11 cellular contexts compared by ENCODE assay signal in the genomic region with DNA sequence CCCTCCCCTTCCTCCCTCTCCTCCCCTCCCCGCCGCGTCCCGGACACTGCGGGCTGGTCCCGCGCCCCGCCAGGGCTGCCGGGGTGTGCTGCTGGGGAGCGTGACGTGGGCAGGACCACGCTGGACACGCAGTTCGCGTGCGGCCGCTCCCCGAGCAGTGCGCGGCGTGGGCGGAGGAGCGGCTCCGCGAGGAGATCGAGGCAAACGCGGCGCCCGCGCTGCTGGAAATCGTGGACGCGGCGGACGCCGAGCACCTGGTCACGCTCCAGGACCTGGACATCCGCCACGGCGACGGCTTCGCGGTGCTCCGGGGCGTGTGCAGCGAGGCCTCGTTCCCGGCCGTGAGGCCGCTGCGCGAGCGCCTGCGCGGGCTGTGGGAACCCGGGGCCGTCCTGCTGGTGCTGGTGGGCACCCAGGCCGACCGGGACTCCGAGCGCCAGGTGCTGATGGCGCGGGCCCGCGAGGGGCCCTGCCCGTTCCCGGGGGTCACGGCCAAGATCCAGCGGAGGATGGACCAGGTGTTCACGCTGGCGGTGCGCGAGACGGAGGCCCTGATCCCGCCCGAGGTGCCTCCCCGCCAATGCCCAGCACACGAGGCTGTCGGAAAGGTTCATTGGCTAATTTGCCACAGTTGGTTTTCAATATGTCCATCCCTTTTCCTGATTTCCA.
DNase-seq lines count a peak whose midpoint lies in the region; ATAC-seq and TF ChIP-seq lines count a peak whose summit lies in the region.
"Had no signal": no experiment of that assay in that cellular context is flagged by ENCODE, and none has a peak within 500 bp of the region (broad histone marks: within the 10 kb centered on the region; RNA-seq: fewer than 3 reads in every experiment).

No MANE protein-coding gene starts in this region.

- CTCF ChIA-PET in AG04450 (lab: Charles Lee): interaction anchor here (1.2 kb wide), 1 partner anchor 74 kb away, joined by 4 read pairs; no protein-coding TSS in a partner anchor
- CTCF ChIA-PET in activated CD4-positive, alpha-beta T cell treated with anti-CD3 and anti-CD28 coated beads for 36 hours (lab: Charles Lee): interaction anchor here (1.0 kb wide), 1 partner anchor 184 kb away, joined by 5 read pairs; no protein-coding TSS in a partner anchor

- DNase-seq in AG04450 (ENCODE audit: low read depth, low spot score): no peak
- DNase-seq in RWPE2 (ENCODE audit: low spot score): peak; percentile 61
- DNase-seq in glomerular visceral epithelial cell (ENCODE audit: extremely low spot score): peak; percentile 50
- DNase-seq in osteoblast (ENCODE audit: insufficient read length, low spot score, missing footprints): no peak
- no peak for DNase-seq in activated CD4-positive, alpha-beta T cell treated with anti-CD3 and anti-CD28 coated beads for 36 hours
- DNase-seq in T-helper 9 cell: no peak
- no peak for DNase-seq in natural killer cell
- DNase-seq: Caco-2, occipital lobe had no signal

- ATAC-seq in RWPE2 (ENCODE audit: low read depth): peak; percentile 20; the same call in 1 of the 3 replicates
- no peak for ATAC-seq in GM21526 (IDR thresholded peaks at IDR 0.05; ENCODE audit: low FRiP score, unreplicated experiment)
- ATAC-seq in activated CD4-positive, alpha-beta T cell treated with anti-CD3 and anti-CD28 coated beads for 36 hours: no peak
- ATAC-seq in natural killer cell: no peak

- H3K4me1 ChIP-seq in RWPE2 (ENCODE audit: insufficient read depth, poor library complexity, severe bottlenecking) (no peaks in the 10 kb centered on the region), osteoblast (ENCODE audit: insufficient read depth, low read length) (peaks cover 3% of the 10 kb centered on the region)
- H3K4me1 ChIP-seq: Caco-2 had no signal

- peak overlapping the region; percentile 76 for H2AFZ ChIP-seq in osteoblast (ENCODE audit: low read length)

- H4K20me1 ChIP-seq in osteoblast (ENCODE audit: insufficient read depth, low read length): no peaks in the 10 kb centered on the region

- peaks cover 3% of the 10 kb centered on the region for H3K36me3 Mint-ChIP-seq in activated CD4-positive, alpha-beta T cell treated with anti-CD3 and anti-CD28 coated beads for 36 hours (ENCODE audit: low read depth)
- peaks cover 13% of the 10 kb centered on the region for H3K36me3 Mint-ChIP-seq in natural killer cell

- H3K4me1 Mint-ChIP-seq in activated CD4-positive, alpha-beta T cell treated with anti-CD3 and anti-CD28 coated beads for 36 hours: no peaks in the 10 kb centered on the region
- H3K4me1 Mint-ChIP-seq in natural killer cell: no peaks in the 10 kb centered on the region

- no peaks in the 10 kb centered on the region for H3K79me2 ChIP-seq in osteoblast (ENCODE audit: insufficient read depth, low read length)

- peak overlapping the region; percentile 44 for H3K4me3 ChIP-seq in AG04450 (ENCODE audit: low read depth, low read length)
- H3K4me3 ChIP-seq in RWPE2 (ENCODE audit: severe bottlenecking): peak overlapping the region; percentile 11
- peak overlapping the region; percentile 62 for H3K4me3 ChIP-seq in osteoblast (ENCODE audit: insufficient read depth, low read length)

- no peak overlapping the region for H3K4me3 Mint-ChIP-seq in activated CD4-positive, alpha-beta T cell treated with anti-CD3 and anti-CD28 coated beads for 36 hours
- H3K4me3 Mint-ChIP-seq in natural killer cell: no peak overlapping the region
- H3K4me3 Mint-ChIP-seq: T-helper 1 cell treated with Interleukin-12 subunit alpha and Interleukin-12 subunit beta and Interleukin-4 antibody, amounts not matched to agents 30 μg/mL and 1 μg/mL, for 36 hours had no signal

- peak overlapping the region; percentile 73 for H3K4me2 ChIP-seq in osteoblast (ENCODE audit: insufficient read depth, low read length)

- H3K9me3 ChIP-seq in AG04450 (ENCODE audit: control insufficient read depth, insufficient read depth, low read length) (peaks cover 27% of the 10 kb centered on the region), RWPE2 (ENCODE audit: severe bottlenecking) (peaks cover 10% of the 10 kb centered on the region), osteoblast (ENCODE audit: low read depth, low read length) (peaks cover 4% of the 10 kb centered on the region)

- POLR2A ChIA-PET in AG04450 (lab: Yijun Ruan, JAX): no interaction called here
- POLR2A ChIA-PET in activated CD4-positive, alpha-beta T cell treated with anti-CD3 and anti-CD28 coated beads for 36 hours (lab: Charles Lee): interaction anchor here (0.6 kb wide), 1 partner anchor 798 kb away, joined by 4 read pairs; no protein-coding TSS in a partner anchor

- intact Hi-C loops in activated CD4-positive, alpha-beta T cell treated with anti-CD3 and anti-CD28 coated beads for 36 hours (cut with DNase I, micrococcal nuclease): no loop called here
- intact Hi-C loops in natural killer cell (cut with micrococcal nuclease): no loop called here

- no peak for TF ChIP-seq CTCF in AG04450 (IDR thresholded peaks at IDR 0.05; ENCODE audit: low read depth, low read length)
- no peak for TF ChIP-seq CTCF in RWPE2 (IDR thresholded peaks at IDR 0.05; ENCODE audit: poor library complexity, severe bottlenecking)
- TF ChIP-seq CTCF in osteoblast (IDR thresholded peaks at IDR 0.05; ENCODE audit: extremely low read depth, low read depth, low read length): no peak
- TF ChIP-seq CTCF in natural killer cell (IDR thresholded peaks at IDR 0.05): no peak

- peaks cover 35% of the 10 kb centered on the region for H3K27me3 Mint-ChIP-seq in activated CD4-positive, alpha-beta T cell treated with anti-CD3 and anti-CD28 coated beads for 36 hours
- H3K27me3 Mint-ChIP-seq in natural killer cell (ENCODE audit: low read depth in 2 of 2): peaks cover 21 to 24% of the 10 kb centered on the region in 2 donors

- H3K36me3 ChIP-seq in RWPE2 (ENCODE audit: low read depth) (no peaks in the 10 kb centered on the region), osteoblast (ENCODE audit: insufficient read depth, low read length) (no peaks in the 10 kb centered on the region)

- H3K27ac Mint-ChIP-seq in activated CD4-positive, alpha-beta T cell treated with anti-CD3 and anti-CD28 coated beads for 36 hours: no peak overlapping the region
- no peak overlapping the region for H3K27ac Mint-ChIP-seq in natural killer cell
- H3K27ac Mint-ChIP-seq: T-helper 1 cell treated with Interleukin-12 subunit alpha and Interleukin-12 subunit beta and Interleukin-4 antibody, amounts not matched to agents 30 μg/mL and 1 μg/mL, for 36 hours had no signal

- H3K27ac ChIP-seq in AG04450 (ENCODE audit: low read depth, low read length): no peak overlapping the region
- H3K27ac ChIP-seq in RWPE2 (ENCODE audit: poor library complexity, severe bottlenecking): no peak overlapping the region
- no peak overlapping the region for H3K27ac ChIP-seq in osteoblast (ENCODE audit: low read depth, low read length)

- peaks cover 7% of the 10 kb centered on the region for H3K9me3 Mint-ChIP-seq in activated CD4-positive, alpha-beta T cell treated with anti-CD3 and anti-CD28 coated beads for 36 hours (ENCODE audit: low read depth)
- H3K9me3 Mint-ChIP-seq in natural killer cell: peaks cover 4 to 5% of the 10 kb centered on the region in 2 donors

- H3K27me3 ChIP-seq in AG04450 (ENCODE audit: control insufficient read depth, insufficient read depth, low read length) (peaks cover 14% of the 10 kb centered on the region), RWPE2 (ENCODE audit: insufficient read depth, poor library complexity, severe bottlenecking) (peaks cover 7% of the 10 kb centered on the region), osteoblast (ENCODE audit: insufficient read depth, low read length) (peaks cover 27% of the 10 kb centered on the region)

Comparison
In these comparisons a context has a peak if more than half of its experiments do, and no peak if none do; other contexts are left out.
1. DNase-seq: peak in RWPE2 (single experiment) and glomerular visceral epithelial cell (single experiment); none in AG04450 (single experiment), osteoblast (single experiment), activated CD4-positive, alpha-beta T cell treated with anti-CD3 and anti-CD28 coated beads for 36 hours (single experiment), T-helper 9 cell (single experiment) and natural killer cell (single experiment).
2. H3K4me3 ChIP-seq: peak in every context shown above with its lines; median percentile 62 in osteoblast; 44 in AG04450; 11 in RWPE2.